In the genomic region with DNA sequence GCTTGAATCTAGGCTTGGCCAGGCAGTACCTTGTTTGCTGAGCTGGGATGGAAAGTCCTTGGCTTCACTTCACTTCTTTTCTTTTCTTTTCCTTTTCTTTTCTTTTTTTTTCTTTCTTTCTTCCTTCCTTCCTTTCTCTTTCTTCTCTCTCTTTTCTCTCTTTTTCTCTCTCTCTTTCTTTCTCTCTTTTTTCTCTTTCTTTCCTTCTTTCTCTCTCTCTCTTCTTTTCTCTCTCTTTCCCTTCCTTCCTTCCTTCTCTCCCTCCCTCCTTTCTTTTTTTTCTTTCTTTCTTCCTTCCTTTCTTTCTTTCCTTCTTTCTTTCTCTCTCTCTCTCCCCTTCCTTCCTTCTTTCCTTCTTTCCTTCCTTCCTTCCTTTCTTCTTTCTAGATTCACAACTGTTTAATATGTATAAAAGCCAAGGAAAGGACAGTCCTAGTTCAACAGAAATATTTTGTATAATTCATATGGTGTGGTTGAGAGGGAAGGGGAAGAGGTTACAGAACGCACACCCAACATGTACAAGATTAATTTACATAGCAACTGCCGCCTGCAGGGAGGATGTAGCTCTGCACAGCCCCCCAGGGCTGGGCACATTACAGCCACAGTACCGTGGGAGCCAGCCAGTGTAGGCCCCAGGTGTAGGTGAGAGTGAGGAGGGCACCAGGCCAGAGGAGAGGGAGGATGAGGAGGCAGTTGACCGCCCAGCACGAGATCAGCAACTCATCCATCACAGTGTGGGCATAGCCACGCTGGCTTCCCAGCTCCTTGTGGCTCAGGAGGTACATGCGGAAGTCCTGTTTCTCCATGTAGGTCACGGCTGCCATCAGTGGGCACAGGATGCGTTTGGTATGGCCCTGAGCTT, we compare ENCODE assay signal across 1 cellular context.
TF ChIP-seq lines count a peak whose summit lies in the region.

No MANE protein-coding gene starts in this region.

TF ChIP-seq in GM12878, 131 proteins besides CTCF, POLR2A, EP300 and RAD21:
- no peak for TF ChIP-seq YY1 (IDR thresholded peaks at IDR 0.05; ENCODE audit: low read depth, low read length)
- no peak for TF ChIP-seq ZSCAN29 (IDR thresholded peaks at IDR 0.05)
- TF ChIP-seq, protein P1, sequence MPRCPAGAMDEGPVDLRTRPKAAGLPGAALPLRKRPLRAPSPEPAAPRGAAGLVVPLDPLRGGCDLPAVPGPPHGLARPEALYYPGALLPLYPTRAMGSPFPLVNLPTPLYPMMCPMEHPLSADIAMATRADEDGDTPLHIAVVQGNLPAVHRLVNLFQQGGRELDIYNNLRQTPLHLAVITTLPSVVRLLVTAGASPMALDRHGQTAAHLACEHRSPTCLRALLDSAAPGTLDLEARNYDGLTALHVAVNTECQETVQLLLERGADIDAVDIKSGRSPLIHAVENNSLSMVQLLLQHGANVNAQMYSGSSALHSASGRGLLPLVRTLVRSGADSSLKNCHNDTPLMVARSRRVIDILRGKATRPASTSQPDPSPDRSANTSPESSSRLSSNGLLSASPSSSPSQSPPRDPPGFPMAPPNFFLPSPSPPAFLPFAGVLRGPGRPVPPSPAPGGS (IDR thresholded peaks at IDR 0.05; ENCODE audit: borderline replicate concordance, insufficient read depth, low read depth, low read length, poor library complexity, severe bottlenecking) = no peak
- TF ChIP-seq, protein P2, sequence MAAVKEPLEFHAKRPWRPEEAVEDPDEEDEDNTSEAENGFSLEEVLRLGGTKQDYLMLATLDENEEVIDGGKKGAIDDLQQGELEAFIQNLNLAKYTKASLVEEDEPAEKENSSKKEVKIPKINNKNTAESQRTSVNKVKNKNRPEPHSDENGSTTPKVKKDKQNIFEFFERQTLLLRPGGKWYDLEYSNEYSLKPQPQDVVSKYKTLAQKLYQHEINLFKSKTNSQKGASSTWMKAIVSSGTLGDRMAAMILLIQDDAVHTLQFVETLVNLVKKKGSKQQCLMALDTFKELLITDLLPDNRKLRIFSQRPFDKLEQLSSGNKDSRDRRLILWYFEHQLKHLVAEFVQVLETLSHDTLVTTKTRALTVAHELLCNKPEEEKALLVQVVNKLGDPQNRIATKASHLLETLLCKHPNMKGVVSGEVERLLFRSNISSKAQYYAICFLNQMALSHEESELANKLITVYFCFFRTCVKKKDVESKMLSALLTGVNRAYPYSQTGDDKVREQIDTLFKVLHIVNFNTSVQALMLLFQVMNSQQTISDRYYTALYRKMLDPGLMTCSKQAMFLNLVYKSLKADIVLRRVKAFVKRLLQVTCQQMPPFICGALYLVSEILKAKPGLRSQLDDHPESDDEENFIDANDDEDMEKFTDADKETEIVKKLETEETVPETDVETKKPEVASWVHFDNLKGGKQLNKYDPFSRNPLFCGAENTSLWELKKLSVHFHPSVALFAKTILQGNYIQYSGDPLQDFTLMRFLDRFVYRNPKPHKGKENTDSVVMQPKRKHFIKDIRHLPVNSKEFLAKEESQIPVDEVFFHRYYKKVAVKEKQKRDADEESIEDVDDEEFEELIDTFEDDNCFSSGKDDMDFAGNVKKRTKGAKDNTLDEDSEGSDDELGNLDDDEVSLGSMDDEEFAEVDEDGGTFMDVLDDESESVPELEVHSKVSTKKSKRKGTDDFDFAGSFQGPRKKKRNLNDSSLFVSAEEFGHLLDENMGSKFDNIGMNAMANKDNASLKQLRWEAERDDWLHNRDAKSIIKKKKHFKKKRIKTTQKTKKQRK (IDR thresholded peaks at IDR 0.05; ENCODE audit: low read depth, low read length) = no peak
- no peak for TF ChIP-seq EZH2 (IDR thresholded peaks at IDR 0.05; ENCODE audit: borderline replicate concordance, control insufficient read depth, low read depth, low read length)
- TF ChIP-seq SMARCA5 (IDR thresholded peaks at IDR 0.05) = no peak
- no peak for TF ChIP-seq GATAD2B (conservative IDR thresholded peaks at IDR 0.05; ENCODE audit: low read depth)
- TF ChIP-seq SPI1 (IDR thresholded peaks at IDR 0.05; ENCODE audit: borderline replicate concordance, insufficient read depth, low read depth, low read length) = no peak
- no peak for TF ChIP-seq NFXL1 (IDR thresholded peaks at IDR 0.05; ENCODE audit: borderline replicate concordance)
- TF ChIP-seq SMAD1 (IDR thresholded peaks at IDR 0.05; ENCODE audit: low read depth, partially characterized antibody) = no peak
- TF ChIP-seq CBX3 (IDR thresholded peaks at IDR 0.05; ENCODE audit: borderline replicate concordance, low read depth) = no peak
- TF ChIP-seq ZNF622 (IDR thresholded peaks at IDR 0.05) = no peak
